Comparison of ENCODE assay signal across 26 cellular contexts in the genomic region with DNA sequence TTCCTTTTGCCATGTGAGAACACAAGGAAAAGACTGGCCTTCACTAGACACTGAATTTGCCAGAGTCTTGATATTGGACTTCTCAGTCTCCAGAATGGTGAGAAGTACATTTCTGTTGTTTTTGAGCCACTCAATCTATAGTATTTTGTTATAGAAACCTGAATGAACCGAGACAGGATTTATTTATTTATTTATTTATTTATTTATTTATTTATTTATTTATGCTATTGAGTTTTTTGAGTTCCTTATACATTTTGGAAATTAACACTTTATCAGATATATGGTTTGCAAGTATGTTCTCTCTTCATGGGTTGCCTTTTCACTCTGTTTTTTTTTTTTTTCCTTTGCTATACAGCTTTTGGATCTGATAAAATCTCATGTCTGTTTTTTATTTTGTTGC.
"Had no signal": no experiment of that assay in that cellular context is flagged by ENCODE, and none has a peak within 500 bp of the region (broad histone marks: within the 10 kb centered on the region; RNA-seq: fewer than 3 reads in every experiment).

No MANE protein-coding gene starts in this region.

- H3K4me3 ChIP-seq: stomach, suprapubic skin, testis, thoracic aorta, thyroid gland, tibial artery, tibial nerve, transverse colon, upper lobe of left lung, upper lobe of right lung, uterus, vagina had no signal

- ATAC-seq: stimulated activated effector memory CD8-positive, alpha-beta T cell treated with anti-CD3 and anti-CD28 coated beads, Interleukin-12 subunit alpha, Interleukin-12 subunit beta, amount 100 ng/mL, for 72 hours; stimulated activated memory B cell treated with anti-CD40 and anti-IgM and Interleukin-4, amounts not matched to agents 10 μg/mL and 1 μg/mL and 100 μg/mL, for 72 hours; stimulated activated naive B cell treated with anti-CD40 and anti-IgM and Interleukin-4, amounts not matched to agents 10 μg/mL and 1 μg/mL and 100 μg/mL, for 72 hours; stimulated activated naive CD8-positive, alpha-beta T cell treated with anti-CD3 and anti-CD28 coated beads, Interleukin-15, amount 100 ng/mL, for 72 hours; stimulated activated naive CD8-positive, alpha-beta T cell treated with anti-CD3 and anti-CD28 coated beads, Interleukin-15, Interleukin-2, amounts not matched to agents 100 U/mL and 50 U/mL, for 24 hours; upper lobe of right lung had no signal

- H3K27ac ChIP-seq: stomach, suprapubic skin, testis, thoracic aorta, thyroid gland, tibial artery, tibial nerve, transverse colon, upper lobe of left lung, upper lobe of right lung, uterus, vagina had no signal

- H3K27me3 ChIP-seq: stomach, suprapubic skin, testis, thyroid gland, tibial artery, tibial nerve, transverse colon, upper lobe of left lung, upper lobe of right lung, uterus, vagina had no signal

- H3K9me3 ChIP-seq: stomach, suprapubic skin, testis, thoracic aorta, thyroid gland, tibial artery, tibial nerve, transverse colon, upper lobe of left lung, upper lobe of right lung, uterus, vagina had no signal

- H3K36me3 ChIP-seq: stomach, suprapubic skin, thoracic aorta, thyroid gland, tibial artery, tibial nerve, transverse colon, upper lobe of left lung, upper lobe of right lung, uterus, vagina had no signal

- H3K4me1 ChIP-seq: stomach, suprapubic skin, testis, thyroid gland, tibial artery, tibial nerve, transverse colon, upper lobe of left lung, upper lobe of right lung, uterus, vagina had no signal

- DNase-seq: stimulated activated CD4-positive, alpha-beta T cell treated with anti-CD3 and anti-CD28 coated beads, Interleukin-2, amount 100 ng/mL, for 48 hours; stimulated activated CD4-positive, alpha-beta T cell treated with anti-CD3 and anti-CD28 coated beads, Interleukin-4, amount 100 ng/mL, for 1 hour; stimulated activated CD4-positive, alpha-beta T cell treated with anti-CD3 and anti-CD28 coated beads, Interleukin-4, amount 100 ng/mL, for 24 hours; stimulated activated CD4-positive, alpha-beta T cell treated with anti-CD3 and anti-CD28 coated beads, Interleukin-4, amount 100 ng/mL, for 4 hours; stimulated activated CD8-positive, alpha-beta memory T cell treated with anti-CD3 and anti-CD28 coated beads, Interleukin-4, amount 100 ng/mL, for 48 hours; stimulated activated naive B cell treated with anti-CD40 and anti-IgM and Interleukin-4, amounts not matched to agents 10 μg/mL and 1 μg/mL and 100 μg/mL, for 72 hours; stimulated activated naive CD4-positive, alpha-beta T cell; stimulated activated naive CD4-positive, alpha-beta T cell treated with Interleukin-2 at 50 U/mL for 16 hours; stimulated activated naive CD8-positive, alpha-beta T cell treated with anti-CD3 and anti-CD28 coated beads, Interleukin-15, amount 100 ng/mL, for 72 hours; stimulated activated naive CD8-positive, alpha-beta T cell treated with anti-CD3 and anti-CD28 coated beads, Interleukin-15, Interleukin-2, amounts not matched to agents 100 U/mL and 50 U/mL, for 24 hours; stomach; substantia nigra; testis; thyroid gland; tibial artery; transverse colon; trophoblast cell; upper lobe of left lung; upper lobe of right lung; uterus had no signal
